Comparison of ENCODE assay signal across 14 cellular contexts in genomic region chr22:21961886-21962654, GRCh38. TPM values are rescaled to one million over a fixed set of nuclear protein-coding genes. Genes with fewer than 3 reads are reported as not detected.
DNase-seq lines count a peak whose midpoint lies in the region; ATAC-seq, FAIRE-seq and TF ChIP-seq lines count a peak whose summit lies in the region.
"Had no signal": no experiment of that assay in that cellular context is flagged by ENCODE, and none has a peak within 500 bp of the region (broad histone marks: within the 10 kb centered on the region; RNA-seq: fewer than 3 reads in every experiment).

No MANE protein-coding gene starts in this region.

- H3K4me2 ChIP-seq in astrocyte (ENCODE audit: low read length) = no peak overlapping the region

- H3K27ac Mint-ChIP-seq in astrocyte (ENCODE audit: unreplicated experiment) = no peak overlapping the region
- H3K27ac Mint-ChIP-seq: activated B cell treated with CpG ODN at 0.5 μM for 24 hours, brain had no signal

- FAIRE-seq in astrocyte (lab: Jason Lieb, UNC) = no peak
- FAIRE-seq: G401.6 had no signal

- H3K36me3 ChIP-seq in heart left ventricle (peaks cover 0 to 89% (median 82%) of the 10 kb centered on the region in 9 donors), astrocyte (ENCODE audit: insufficient read depth, low read length) (peaks cover 14% of the 10 kb centered on the region)

- H3K9me3 ChIP-seq in heart left ventricle (no peaks in the 10 kb centered on the region), astrocyte (ENCODE audit: insufficient read depth, low read depth, low read length) (no peaks in the 10 kb centered on the region)

- H3K27me3 ChIP-seq in heart left ventricle (no peaks in the 10 kb centered on the region), astrocyte (ENCODE audit: insufficient read depth, low read length) (no peaks in the 10 kb centered on the region)

- H3K27ac ChIP-seq in heart left ventricle (no peak overlapping the region), astrocyte (ENCODE audit: low read depth, low read length) (no peak overlapping the region)

- H3K79me2 ChIP-seq in astrocyte (ENCODE audit: insufficient read depth, low read length) = no peaks in the 10 kb centered on the region

- H3K4me3 ChIP-seq in heart left ventricle (no peak overlapping the region), astrocyte (ENCODE audit: insufficient read depth, low read depth, low read length) (no peak overlapping the region)

- no peak overlapping the region for H3K9ac ChIP-seq in astrocyte (ENCODE audit: low read length)

- WGBS in heart left ventricle, 4 donors = 88 to 94% (median 92%) methylated on average over 11 to 23 of the region's 23 CpGs

- no peaks in the 10 kb centered on the region for H3K9me3 Mint-ChIP-seq in astrocyte (ENCODE audit: unreplicated experiment)
- H3K9me3 Mint-ChIP-seq: activated B cell treated with CpG ODN at 0.5 μM for 24 hours, brain, naive B cell had no signal

- no peaks in the 10 kb centered on the region for H3K27me3 Mint-ChIP-seq in astrocyte (ENCODE audit: low read depth, unreplicated experiment)
- H3K27me3 Mint-ChIP-seq: activated B cell treated with CpG ODN at 0.5 μM for 24 hours, brain, naive B cell had no signal

- ATAC-seq in heart left ventricle = peak in 3 of 4 donors; percentile 10 to 64 (median 23)
- ATAC-seq in Right ventricle myocardium superior (ENCODE audit: poor library complexity) = no peak
- no peak for ATAC-seq in GM18907 (IDR thresholded peaks at IDR 0.05; ENCODE audit: unreplicated experiment)

- intact Hi-C loops in heart left ventricle (cut with DNase I) = no loop called here
- intact Hi-C loops in Right ventricle myocardium superior (cut with DNase I) = no loop called here

- no peak overlapping the region for H3K4me3 Mint-ChIP-seq in astrocyte (ENCODE audit: unreplicated experiment)
- H3K4me3 Mint-ChIP-seq: activated B cell treated with CpG ODN at 0.5 μM for 24 hours, brain, naive B cell had no signal

- no peak overlapping the region for H2AFZ ChIP-seq in astrocyte (ENCODE audit: low read depth, low read length)

- H3K4me1 ChIP-seq in heart left ventricle = peaks cover 0 to 3% (median 0%) of the 10 kb centered on the region in 12 donors
- H3K4me1 ChIP-seq in astrocyte (ENCODE audit: insufficient read depth, low read length) = peaks cover 9% of the 10 kb centered on the region

- DNase-seq in heart left ventricle = peak in 1 of 5 donors; percentile 24
- DNase-seq in Right ventricle myocardium superior = no peak
- DNase-seq in astrocyte (ENCODE audit: low read depth) = peak; percentile 31
- peak; percentile 48 for DNase-seq in hepatic stellate cell (ENCODE audit: low spot score)
- DNase-seq in stromal cell of bone marrow (ENCODE audit: low read depth) = peak; percentile 51
- no peak for DNase-seq in activated T-cell treated with anti-CD3 and anti-CD28 coated beads for 4 hours
- no peak for DNase-seq in DMS153 treated with DMSO at 0.1 percent for 48 hours (lab: John Stamatoyannopoulos, UW; ENCODE audit: unreplicated experiment)
- DNase-seq: activated B cell treated with CpG ODN at 0.5 μM for 24 hours, naive B cell, NCI-H1092 treated with DMSO at 0.1 percent for 48 hours, NCI-H526 had no signal

- H4K20me1 ChIP-seq in astrocyte (ENCODE audit: insufficient read depth, low read length) = peaks cover 7% of the 10 kb centered on the region

- no peak for TF ChIP-seq CTCF in heart left ventricle (IDR thresholded peaks at IDR 0.05)
- no peak for TF ChIP-seq CTCF in astrocyte (IDR thresholded peaks at IDR 0.05; ENCODE audit: insufficient read depth, low read depth, low read length)

- H3K4me1 Mint-ChIP-seq in astrocyte (ENCODE audit: low read depth, unreplicated experiment) = no peaks in the 10 kb centered on the region
- H3K4me1 Mint-ChIP-seq: activated B cell treated with CpG ODN at 0.5 μM for 24 hours, brain had no signal

- H3K36me3 Mint-ChIP-seq in astrocyte (ENCODE audit: low read depth, unreplicated experiment) = peaks cover 16% of the 10 kb centered on the region

- no peak for TF ChIP-seq POLR2A in heart left ventricle (IDR thresholded peaks at IDR 0.05)

RNA-seq across cellular contexts. Expression of gene PPM1F, which starts 9.4 kb away (rescaled TPM):
- total RNA-seq in heart left ventricle (10 to 100 TPM; 13.9 to 51.1 (median 21.1) TPM), Right ventricle myocardium superior (19.3 TPM), astrocyte (24.2 and 27.9 TPM in 2 replicates)
- 10 to 100 TPM; 12.1 to 19.3 TPM for polyA plus RNA-seq in heart left ventricle

RNA-seq across cellular contexts. Expression of gene TOP3B, which starts 20.5 kb away (rescaled TPM):
- total RNA-seq in heart left ventricle (10 to 100 TPM in 7 of 9 donors, 1 to 10 TPM in 2; 9.6 to 12.9 (median 11.2) TPM), Right ventricle myocardium superior (9.0 TPM), astrocyte (27.5 and 37.3 TPM in 2 replicates)
- 1 to 10 TPM; 9.5 to 9.9 TPM for polyA plus RNA-seq in heart left ventricle

Comparison
In these comparisons a context has a peak if more than half of its experiments do, and no peak if none do; other contexts are left out.
1. ATAC-seq: peak in heart left ventricle (3 of 4); none in Right ventricle myocardium superior (single experiment) and GM18907 (single experiment).
2. DNase-seq: peak in astrocyte (single experiment), hepatic stellate cell (single experiment) and stromal cell of bone marrow (single experiment); none in Right ventricle myocardium superior (single experiment), activated T-cell treated with anti-CD3 and anti-CD28 coated beads for 4 hours (single experiment) and DMS153 treated with DMSO at 0.1 percent for 48 hours (single experiment).